In genomic region chr7:47473499-47474210, GRCh38 we compare ENCODE assay signal across 12 cellular contexts.
A peak's percentile ranks its signal among the peaks of the same experiment; 100 is the strongest.
DNase-seq lines count a peak whose midpoint lies in the region; ATAC-seq and TF ChIP-seq lines count a peak whose summit lies in the region.
"Had no signal": no experiment of that assay in that cellular context is flagged by ENCODE, and none has a peak within 500 bp of the region (broad histone marks: within the 10 kb centered on the region; RNA-seq: fewer than 3 reads in every experiment).

No MANE protein-coding gene starts in this region.

- H3K27me3 ChIP-seq in SJSA1 (replicated peaks) (no peaks in the 10 kb centered on the region), right lobe of liver (no peaks in the 10 kb centered on the region), transverse colon (no peaks in the 10 kb centered on the region), smooth muscle cell (ENCODE audit: low read depth) (no peaks in the 10 kb centered on the region)
- H3K27me3 ChIP-seq: brain microvascular endothelial cell had no signal

- intact Hi-C loops in activated CD8-positive, alpha-beta T cell treated with anti-CD3 and anti-CD28 coated beads for 36 hours (cut with micrococcal nuclease) = no loop called here
- intact Hi-C loops in right lobe of liver (cut with DNase I) = loop anchor here in 1 of 2 donors (10.0 kb wide), 1 partner anchor 101 kb away; no protein-coding TSS in a partner anchor
- intact Hi-C loops in transverse colon (cut with DNase I; ENCODE audit: low total_unique reads) = no loop called here

- no peak overlapping the region for H3K4me2 ChIP-seq in smooth muscle cell

- H3K36me3 ChIP-seq in SJSA1 = peaks cover 56% of the 10 kb centered on the region
- H3K36me3 ChIP-seq in right lobe of liver = no peaks in the 10 kb centered on the region
- H3K36me3 ChIP-seq in transverse colon = no peaks in the 10 kb centered on the region
- H3K36me3 ChIP-seq in smooth muscle cell (ENCODE audit: low read depth) = no peaks in the 10 kb centered on the region
- H3K36me3 ChIP-seq: brain microvascular endothelial cell had no signal

- no peak for TF ChIP-seq EP300 in transverse colon (IDR thresholded peaks at IDR 0.05; ENCODE audit: low read depth)

- H3K4me3 ChIP-seq in SJSA1 (no peak overlapping the region), right lobe of liver (no peak overlapping the region), transverse colon (no peak overlapping the region), smooth muscle cell (no peak overlapping the region)

- H3K27me3 Mint-ChIP-seq in activated CD8-positive, alpha-beta T cell treated with anti-CD3 and anti-CD28 coated beads, Interleukin-2, amount 10 ng/mL, durations not matched to agents 7 days and 5 days (ENCODE audit: low read depth) = no peaks in the 10 kb centered on the region
- no peaks in the 10 kb centered on the region for H3K27me3 Mint-ChIP-seq in activated CD8-positive, alpha-beta T cell treated with anti-CD3 and anti-CD28 coated beads for 36 hours

- no peak for TF ChIP-seq POLR2A in right lobe of liver (IDR thresholded peaks at IDR 0.05)
- TF ChIP-seq POLR2A in transverse colon (IDR thresholded peaks at IDR 0.05) = no peak

- peak; percentile 49 for ATAC-seq in activated CD8-positive, alpha-beta T cell treated with anti-CD3 and anti-CD28 coated beads, Interleukin-2, amount 10 ng/mL, durations not matched to agents 7 days and 5 days
- no peak for ATAC-seq in activated CD8-positive, alpha-beta T cell treated with anti-CD3 and anti-CD28 coated beads for 36 hours
- no peak for ATAC-seq in right lobe of liver

- DNase-seq in activated CD8-positive, alpha-beta T cell treated with anti-CD3 and anti-CD28 coated beads, Interleukin-2, amount 10 ng/mL, durations not matched to agents 7 days and 5 days = no peak
- no peak for DNase-seq in activated CD8-positive, alpha-beta T cell treated with anti-CD3 and anti-CD28 coated beads for 36 hours
- DNase-seq in SJSA1 (ENCODE audit: low read depth in 1 of 2, low spot score in 2 of 2) (no peak), right lobe of liver (no peak), transverse colon (no peak), NCI-H1092 treated with DMSO at 0.1 percent for 48 hours (lab: John Stamatoyannopoulos, UW) (no peak), COR-L47 (lab: John Stamatoyannopoulos, UW) (no peak), smooth muscle cell (lab: John Stamatoyannopoulos, UW; ENCODE audit: unreplicated experiment) (no peak)
- DNase-seq: activated CD4-positive, CD25-positive, alpha-beta regulatory T cell treated with anti-CD3 and anti-CD28 coated beads, Interleukin-2, amount 50 U/mL, for 72 hours; brain microvascular endothelial cell; DMS79; hypothalamus had no signal

- no peak overlapping the region for H3K9ac ChIP-seq in smooth muscle cell (ENCODE audit: low read depth)

- H3K79me2 ChIP-seq in smooth muscle cell (ENCODE audit: low read depth) = peaks cover 48% of the 10 kb centered on the region

- POLR2A ChIA-PET in activated CD8-positive, alpha-beta T cell treated with anti-CD3 and anti-CD28 coated beads, Interleukin-2, amount 10 ng/mL, durations not matched to agents 7 days and 5 days (lab: Charles Lee) = no interaction called here
- POLR2A ChIA-PET in activated CD8-positive, alpha-beta T cell treated with anti-CD3 and anti-CD28 coated beads for 36 hours (lab: Charles Lee) = no interaction called here

- in situ Hi-C loops in transverse colon (cut with MboI; ENCODE audit: low pct_ligation_motif_present in 1 of 4, low pct_unique_long_range_greater_than_20kb in 1 of 4, low sequenced_read_pairs in 3 of 4) = loop anchor here in 1 of 4 donors (25.0 kb wide), 1 partner anchor 114 kb away; the partner anchor contains the start of gene TNS3

- peaks cover 36% of the 10 kb centered on the region for H3K4me1 ChIP-seq in SJSA1 (replicated peaks)
- H3K4me1 ChIP-seq in right lobe of liver = peaks cover 0 to 70% (median 33%) of the 10 kb centered on the region in 4 donors
- peaks cover 20 to 56% (median 39%) of the 10 kb centered on the region in 4 donors for H3K4me1 ChIP-seq in transverse colon
- H3K4me1 ChIP-seq in smooth muscle cell (ENCODE audit: low read depth) = peaks cover 19% of the 10 kb centered on the region

- H3K27ac ChIP-seq in SJSA1 (0 out of 2 replicates have a peak overlapping the region, but pooled peaks have one; percentile 18), right lobe of liver (peak overlapping the region in 2 of 3 donors; percentile 8 to 82), transverse colon (peak overlapping the region; percentile 10 to 79 (median 45)), smooth muscle cell (ENCODE audit: low read depth) (no peak overlapping the region)
- H3K27ac ChIP-seq: brain microvascular endothelial cell had no signal

- no peak overlapping the region for H3K4me3 Mint-ChIP-seq in activated CD8-positive, alpha-beta T cell treated with anti-CD3 and anti-CD28 coated beads, Interleukin-2, amount 10 ng/mL, durations not matched to agents 7 days and 5 days
- no peak overlapping the region for H3K4me3 Mint-ChIP-seq in activated CD8-positive, alpha-beta T cell treated with anti-CD3 and anti-CD28 coated beads for 36 hours

- CTCF ChIA-PET in activated CD8-positive, alpha-beta T cell treated with anti-CD3 and anti-CD28 coated beads, Interleukin-2, amount 10 ng/mL, durations not matched to agents 7 days and 5 days (lab: Charles Lee) = no interaction called here
- CTCF ChIA-PET in activated CD8-positive, alpha-beta T cell treated with anti-CD3 and anti-CD28 coated beads for 36 hours (lab: Charles Lee) = no interaction called here

- WGBS in right lobe of liver (ENCODE audit: insufficient coverage, low coverage, low lambda C conversion rate, missing lambda C conversion rate) = 67% methylated on average over 5 of the region's 6 CpGs
- WGBS in transverse colon (ENCODE audit: low coverage in 1 of 2), 2 donors = 71 to 80% methylated on average over 1 to 6 of the region's 6 CpGs
- WGBS in smooth muscle cell (ENCODE audit: low lambda C conversion rate) = 87% methylated on average over 6 of the region's 6 CpGs

- H3K4me1 Mint-ChIP-seq in activated CD8-positive, alpha-beta T cell treated with anti-CD3 and anti-CD28 coated beads, Interleukin-2, amount 10 ng/mL, durations not matched to agents 7 days and 5 days (ENCODE audit: low read depth) = no peaks in the 10 kb centered on the region
- no peaks in the 10 kb centered on the region for H3K4me1 Mint-ChIP-seq in activated CD8-positive, alpha-beta T cell treated with anti-CD3 and anti-CD28 coated beads for 36 hours (ENCODE audit: low read depth)

- peaks cover 83% of the 10 kb centered on the region for H4K20me1 ChIP-seq in smooth muscle cell (ENCODE audit: low read depth)

- H3K9me3 Mint-ChIP-seq in activated CD8-positive, alpha-beta T cell treated with anti-CD3 and anti-CD28 coated beads, Interleukin-2, amount 10 ng/mL, durations not matched to agents 7 days and 5 days (ENCODE audit: insufficient read depth) = no peaks in the 10 kb centered on the region
- no peaks in the 10 kb centered on the region for H3K9me3 Mint-ChIP-seq in activated CD8-positive, alpha-beta T cell treated with anti-CD3 and anti-CD28 coated beads for 36 hours

- no peak for TF ChIP-seq CTCF in activated CD8-positive, alpha-beta T cell treated with anti-CD3 and anti-CD28 coated beads for 36 hours (IDR thresholded peaks at IDR 0.05)
- TF ChIP-seq CTCF in right lobe of liver (IDR thresholded peaks at IDR 0.05) (no peak), transverse colon (IDR thresholded peaks at IDR 0.05) (no peak), smooth muscle cell (IDR thresholded peaks at IDR 0.05; ENCODE audit: borderline replicate concordance, insufficient read depth, poor library complexity, severe bottlenecking) (no peak)

- no peak overlapping the region for H3K27ac Mint-ChIP-seq in activated CD8-positive, alpha-beta T cell treated with anti-CD3 and anti-CD28 coated beads, Interleukin-2, amount 10 ng/mL, durations not matched to agents 7 days and 5 days
- H3K27ac Mint-ChIP-seq in activated CD8-positive, alpha-beta T cell treated with anti-CD3 and anti-CD28 coated beads for 36 hours = no peak overlapping the region

- H3K36me3 Mint-ChIP-seq in activated CD8-positive, alpha-beta T cell treated with anti-CD3 and anti-CD28 coated beads, Interleukin-2, amount 10 ng/mL, durations not matched to agents 7 days and 5 days (ENCODE audit: low read depth) = no peaks in the 10 kb centered on the region
- H3K36me3 Mint-ChIP-seq in activated CD8-positive, alpha-beta T cell treated with anti-CD3 and anti-CD28 coated beads for 36 hours (ENCODE audit: low read depth) = no peaks in the 10 kb centered on the region

- peaks cover 13% of the 10 kb centered on the region for H3F3A ChIP-seq in smooth muscle cell (ENCODE audit: low read depth)

- H2AFZ ChIP-seq in smooth muscle cell (ENCODE audit: low read depth) = no peak overlapping the region

- H3K9me3 ChIP-seq in SJSA1 (replicated peaks) (no peaks in the 10 kb centered on the region), right lobe of liver (no peaks in the 10 kb centered on the region), transverse colon (no peaks in the 10 kb centered on the region), smooth muscle cell (replicated peaks; ENCODE audit: low read depth) (no peaks in the 10 kb centered on the region)
